Comparison of ENCODE assay signal across 8 cellular contexts in the genomic region with DNA sequence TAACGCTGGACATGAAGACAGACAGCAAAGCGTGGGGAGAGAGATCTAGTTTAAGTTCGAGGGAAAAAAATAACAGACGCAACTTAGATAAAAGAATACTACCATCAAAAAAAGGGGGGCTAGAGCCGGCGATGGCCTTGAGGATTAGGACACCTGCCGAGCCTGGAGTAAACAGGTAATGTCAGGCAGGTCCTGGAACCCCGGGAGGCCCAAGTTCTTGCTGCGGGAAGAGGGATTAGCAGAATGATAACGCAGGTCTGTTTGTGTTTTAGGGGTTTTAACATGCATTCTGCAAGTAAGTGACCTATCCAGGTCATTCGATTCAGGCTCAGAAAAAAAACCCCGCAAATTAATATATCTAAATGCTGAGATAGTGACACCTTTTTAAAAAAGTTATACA. TPM values are rescaled to one million over a fixed set of nuclear protein-coding genes. Genes with fewer than 3 reads are reported as not detected.
A peak's percentile ranks its signal among the peaks of the same experiment; 100 is the strongest.
DNase-seq lines count a peak whose midpoint lies in the region; ATAC-seq and TF ChIP-seq lines count a peak whose summit lies in the region.

No MANE protein-coding gene starts in this region.

- no peak for TF ChIP-seq CTCF in astrocyte of the spinal cord (IDR thresholded peaks at IDR 0.05; ENCODE audit: low read depth, low read length)
- TF ChIP-seq CTCF in right lobe of liver (IDR thresholded peaks at IDR 0.05), result no peak

- peak overlapping the region; percentile 55 for H3K27ac ChIP-seq in KOPT-K1 (ENCODE audit: low read depth, low read length, poor library complexity, severe bottlenecking)
- H3K27ac ChIP-seq in right lobe of liver, result peak overlapping the region; percentile 69 to 87 (median 77)
- no peak overlapping the region for H3K27ac ChIP-seq in thymus (ENCODE audit: low read depth)

- 2% methylated on average over 12 of the region's 12 CpGs for WGBS in right lobe of liver (ENCODE audit: insufficient coverage, low coverage, low lambda C conversion rate, missing lambda C conversion rate)
- 7% methylated on average over 12 of the region's 12 CpGs for WGBS in thymus

- H3K27me3 ChIP-seq in right lobe of liver (no peaks in the 10 kb centered on the region), thymus (ENCODE audit: control insufficient read depth, insufficient read depth) (no peaks in the 10 kb centered on the region)

- in situ Hi-C loops in astrocyte of the spinal cord (cut with HindIII; ENCODE audit: low sequenced_read_pairs), result no loop called here

- TF ChIP-seq POLR2A in right lobe of liver (IDR thresholded peaks at IDR 0.05) (no peak), GM18505 (IDR thresholded peaks at IDR 0.05; ENCODE audit: borderline replicate concordance, extremely low read depth, insufficient read depth, insufficient read length) (no peak)

- DNase-seq in DMS53 treated with DMSO at 0.1 percent for 48 hours (lab: John Stamatoyannopoulos, UW; ENCODE audit: unreplicated experiment) (peak; percentile 45), astrocyte of the spinal cord (ENCODE audit: low read depth, low spot score) (no peak), right lobe of liver (no peak), SKM-1 (lab: John Stamatoyannopoulos, UW; ENCODE audit: unreplicated experiment) (no peak), middle frontal gyrus (ENCODE audit: extremely low spot score, low spot score) (no peak)

- intact Hi-C loops in right lobe of liver (cut with DNase I), result no loop called here

- H3K4me3 ChIP-seq in astrocyte of the spinal cord (ENCODE audit: low read depth, low read length) (peak overlapping the region; percentile 58), right lobe of liver (peak overlapping the region; percentile 86 to 94 (median 89)), thymus (ENCODE audit: low read length) (peak overlapping the region; percentile 87)

- H3K36me3 ChIP-seq in KOPT-K1 (ENCODE audit: insufficient read depth, low read length) (no peaks in the 10 kb centered on the region), right lobe of liver (no peaks in the 10 kb centered on the region), thymus (ENCODE audit: control insufficient read depth, insufficient read depth) (no peaks in the 10 kb centered on the region)

- H3K9me3 ChIP-seq in KOPT-K1 (ENCODE audit: insufficient read depth, low read length, poor library complexity, severe bottlenecking) (no peaks in the 10 kb centered on the region), right lobe of liver (no peaks in the 10 kb centered on the region), thymus (ENCODE audit: control insufficient read depth) (no peaks in the 10 kb centered on the region)

- H3K4me1 ChIP-seq in right lobe of liver (peaks cover 0 to 24% (median 5%) of the 10 kb centered on the region in 4 donors), thymus (ENCODE audit: control insufficient read depth, insufficient read depth, low read length) (peaks cover 5% of the 10 kb centered on the region)

- ATAC-seq in right lobe of liver (no peak), GM18505 (IDR thresholded peaks at IDR 0.05; ENCODE audit: unreplicated experiment) (no peak)

RNA-seq across cellular contexts. Expression of gene TMEM170B, which starts 0.8 kb away (rescaled TPM):
- 1 to 10 TPM; 3.6 to 6.7 (median 5.0) TPM for total RNA-seq in right lobe of liver
- 1.7 TPM for polyA plus RNA-seq in thymus
